Comparison of ENCODE assay signal across 16 cellular contexts in genomic region chr3:134652409-134652831, GRCh38. TPM values are rescaled to one million over a fixed set of nuclear protein-coding genes. Genes with fewer than 3 reads are reported as not detected.
DNase-seq lines count a peak whose midpoint lies in the region; ATAC-seq and TF ChIP-seq lines count a peak whose summit lies in the region.
"Had no signal": no experiment of that assay in that cellular context is flagged by ENCODE, and none has a peak within 500 bp of the region (broad histone marks: within the 10 kb centered on the region; RNA-seq: fewer than 3 reads in every experiment).

No MANE protein-coding gene starts in this region.

- WGBS in body of pancreas, 2 donors: 81 to 83% methylated on average over 7 of the region's 7 CpGs

- DNase-seq in NCI-H1436 (lab: John Stamatoyannopoulos, UW) (peak; percentile 33), NCI-H1436 treated with DMSO at 0.1 percent for 48 hours (lab: John Stamatoyannopoulos, UW) (no peak), NCI-H187 (lab: John Stamatoyannopoulos, UW) (peak; percentile 17 to 39), epithelial cell of prostate (ENCODE audit: low read depth, low spot score) (peak; percentile 16), skeletal muscle cell (ENCODE audit: low read depth) (peak; percentile 73), body of pancreas (no peak)
- no peak for DNase-seq in natural killer cell treated with Interleukin-12 subunit alpha and Interleukin-12 subunit beta and Interleukin-15 and Interleukin-18, amount 100 ng/mL, for 72 hours (ENCODE audit: low spot score)
- DNase-seq: activated T-cell treated with anti-CD3 and anti-CD28 coated beads, Interleukin-2, amount 50 U/mL, for 72 hours; naive B cell; NCI-H748 treated with DMSO at 0.1 percent for 48 hours; SJCRH30; trophoblast cell had no signal

- H3K9me3 Mint-ChIP-seq in natural killer cell treated with Interleukin-12 subunit alpha and Interleukin-12 subunit beta and Interleukin-15 and Interleukin-18, amount 100 ng/mL, for 72 hours: no peaks in the 10 kb centered on the region
- H3K9me3 Mint-ChIP-seq: activated T-cell treated with anti-CD3 and anti-CD28 coated beads, Interleukin-2, amount 50 U/mL, for 72 hours; brain; WTC11 had no signal

- H3K27ac Mint-ChIP-seq in natural killer cell treated with Interleukin-12 subunit alpha and Interleukin-12 subunit beta and Interleukin-15 and Interleukin-18, amount 100 ng/mL, for 72 hours: no peak overlapping the region
- H3K27ac Mint-ChIP-seq: activated T-cell treated with anti-CD3 and anti-CD28 coated beads, Interleukin-2, amount 50 U/mL, for 72 hours; brain; naive B cell; WTC11 had no signal

- peaks cover 17% of the 10 kb centered on the region for H3K4me1 ChIP-seq in body of pancreas
- H3K4me1 ChIP-seq: SJCRH30 had no signal

- H3K36me3 Mint-ChIP-seq in natural killer cell treated with Interleukin-12 subunit alpha and Interleukin-12 subunit beta and Interleukin-15 and Interleukin-18, amount 100 ng/mL, for 72 hours: no peaks in the 10 kb centered on the region
- H3K36me3 Mint-ChIP-seq: brain, naive B cell, WTC11 had no signal

- intact Hi-C loops in body of pancreas (cut with DNase I): no loop called here

- H3K4me3 ChIP-seq in skeletal muscle cell (ENCODE audit: low read depth, low read length): no peak overlapping the region
- H3K4me3 ChIP-seq in body of pancreas: no peak overlapping the region
- H3K4me3 ChIP-seq: SJCRH30 had no signal

- H3K27ac ChIP-seq in epithelial cell of prostate (no peak overlapping the region), body of pancreas (no peak overlapping the region)
- H3K27ac ChIP-seq: SJCRH30 had no signal

- TF ChIP-seq POLR2A in body of pancreas (IDR thresholded peaks at IDR 0.05): no peak

- no peaks in the 10 kb centered on the region for H3K4me1 Mint-ChIP-seq in natural killer cell treated with Interleukin-12 subunit alpha and Interleukin-12 subunit beta and Interleukin-15 and Interleukin-18, amount 100 ng/mL, for 72 hours (ENCODE audit: low read depth in 2 of 2)
- H3K4me1 Mint-ChIP-seq: naive B cell had no signal

- no peaks in the 10 kb centered on the region for H3K9me3 ChIP-seq in body of pancreas
- H3K9me3 ChIP-seq: SJCRH30 had no signal

- no peak for ATAC-seq in natural killer cell treated with Interleukin-12 subunit alpha and Interleukin-12 subunit beta and Interleukin-15 and Interleukin-18, amount 100 ng/mL, for 72 hours
- no peak for ATAC-seq in GM19455 (IDR thresholded peaks at IDR 0.05; ENCODE audit: unreplicated experiment)
- no peak for ATAC-seq in body of pancreas
- ATAC-seq: activated T-cell treated with anti-CD3 and anti-CD28 coated beads, Interleukin-2, amount 50 U/mL, for 72 hours; WTC11 had no signal

- H3K36me3 ChIP-seq in body of pancreas (replicated peaks in 1 of 2; ENCODE audit: insufficient read depth in 1 of 2, low read depth in 2 of 2): no peaks in the 10 kb centered on the region
- H3K36me3 ChIP-seq: SJCRH30 had no signal

- TF ChIP-seq CTCF in body of pancreas (IDR thresholded peaks at IDR 0.05): no peak

- H3K4me3 Mint-ChIP-seq in natural killer cell treated with Interleukin-12 subunit alpha and Interleukin-12 subunit beta and Interleukin-15 and Interleukin-18, amount 100 ng/mL, for 72 hours: no peak overlapping the region
- H3K4me3 Mint-ChIP-seq: activated T-cell treated with anti-CD3 and anti-CD28 coated beads, Interleukin-2, amount 50 U/mL, for 72 hours; naive B cell had no signal

- peaks cover 0 to 12% of the 10 kb centered on the region in 2 donors for H3K27me3 Mint-ChIP-seq in natural killer cell treated with Interleukin-12 subunit alpha and Interleukin-12 subunit beta and Interleukin-15 and Interleukin-18, amount 100 ng/mL, for 72 hours

- H3K27me3 ChIP-seq in body of pancreas: no peaks in the 10 kb centered on the region
- H3K27me3 ChIP-seq: SJCRH30 had no signal

RNA-seq across cellular contexts. Expression of gene KY, which starts 1.6 kb away (rescaled TPM):
- total RNA-seq in natural killer cell treated with Interleukin-12 subunit alpha and Interleukin-12 subunit beta and Interleukin-15 and Interleukin-18, amount 100 ng/mL, for 72 hours: not detected
- under 1 TPM in 1 of 2 donors, not detected in 1; 0.26 TPM for total RNA-seq in body of pancreas
- total RNA-seq: A673; activated T-cell treated with anti-CD3 and anti-CD28 coated beads, Interleukin-2, amount 50 U/mL, for 72 hours; SJCRH30; WTC11 had no signal

Comparison
In these comparisons a context has a peak if more than half of its experiments do, and no peak if none do; other contexts are left out.
1. DNase-seq: peak in NCI-H1436 (single experiment), NCI-H187 (2 of 2), epithelial cell of prostate (single experiment) and skeletal muscle cell (single experiment); none in NCI-H1436 treated with DMSO at 0.1 percent for 48 hours (single experiment), natural killer cell treated with Interleukin-12 subunit alpha and Interleukin-12 subunit beta and Interleukin-15 and Interleukin-18, amount 100 ng/mL, for 72 hours (single experiment) and body of pancreas (0 of 4).